ENCODE assay signal across 22 cellular contexts in the genomic region with DNA sequence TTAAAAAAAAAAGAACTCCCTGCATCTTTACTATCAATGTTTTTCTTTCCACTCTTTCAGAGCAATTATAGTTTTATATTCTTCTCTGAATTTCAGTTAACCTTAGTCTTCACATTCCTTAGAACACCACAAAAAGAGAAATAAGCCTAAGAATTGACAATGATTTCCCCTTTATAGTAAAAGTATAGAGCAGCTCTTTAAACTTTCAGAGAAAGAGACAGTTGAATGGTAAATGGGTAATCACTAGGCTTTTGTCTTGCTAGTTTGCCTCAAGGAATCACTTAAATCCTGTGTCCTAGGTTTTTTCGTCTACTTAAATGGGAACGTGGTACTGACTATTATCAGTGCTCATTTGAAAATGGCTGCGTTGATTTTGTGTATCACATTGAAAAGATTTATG. TPM values are rescaled to one million over a fixed set of nuclear protein-coding genes. Genes with fewer than 3 reads are reported as not detected.
DNase-seq lines count a peak whose midpoint lies in the region; ATAC-seq, FAIRE-seq and TF ChIP-seq lines count a peak whose summit lies in the region.
"Had no signal": no experiment of that assay in that cellular context is flagged by ENCODE, and none has a peak within 500 bp of the region (broad histone marks: within the 10 kb centered on the region; RNA-seq: fewer than 3 reads in every experiment).

No MANE protein-coding gene starts in this region.

- no peak overlapping the region for H3K4me2 ChIP-seq in astrocyte (ENCODE audit: low read length)

- peaks cover 2% of the 10 kb centered on the region for H3K36me3 Mint-ChIP-seq in astrocyte (ENCODE audit: low read depth, unreplicated experiment)
- H3K36me3 Mint-ChIP-seq in activated CD4-positive, alpha-beta memory T cell treated with anti-CD3 and anti-CD28 coated beads, Interleukin-2, amount 10 ng/mL, durations not matched to agents 7 days and 5 days (ENCODE audit: low read depth) = peaks cover 18% of the 10 kb centered on the region

- H3K27me3 ChIP-seq in HUES6 (ENCODE audit: control insufficient read depth, insufficient read depth, low read length) (no peaks in the 10 kb centered on the region), astrocyte (ENCODE audit: insufficient read depth, low read length) (no peaks in the 10 kb centered on the region), iPS-18a (ENCODE audit: control insufficient read depth, insufficient read depth, low read length) (no peaks in the 10 kb centered on the region), skeletal muscle tissue (ENCODE audit: control insufficient read depth in 3 of 3, insufficient read depth in 3 of 3, low read length in 3 of 3) (no peaks in the 10 kb centered on the region), thyroid gland (no peaks in the 10 kb centered on the region), lower lobe of right lung (ENCODE audit: low read depth) (no peaks in the 10 kb centered on the region)
- H3K27me3 ChIP-seq: brain microvascular endothelial cell had no signal

- no peaks in the 10 kb centered on the region for H3K79me2 ChIP-seq in astrocyte (ENCODE audit: insufficient read depth, low read length)

- H3K4me3 Mint-ChIP-seq in astrocyte (ENCODE audit: unreplicated experiment) = peak overlapping the region; percentile 62
- H3K4me3 Mint-ChIP-seq in activated CD4-positive, alpha-beta memory T cell treated with anti-CD3 and anti-CD28 coated beads, Interleukin-2, amount 10 ng/mL, durations not matched to agents 7 days and 5 days = no peak overlapping the region
- H3K4me3 Mint-ChIP-seq: CD8-positive, alpha-beta memory T cell; memory B cell; natural killer cell treated with Interleukin-12 subunit alpha and Interleukin-12 subunit beta and Interleukin-15 and Interleukin-18, amount 100 ng/mL, for 72 hours had no signal

- no peaks in the 10 kb centered on the region for H3K27me3 Mint-ChIP-seq in astrocyte (ENCODE audit: low read depth, unreplicated experiment)
- H3K27me3 Mint-ChIP-seq in activated CD4-positive, alpha-beta memory T cell treated with anti-CD3 and anti-CD28 coated beads, Interleukin-2, amount 10 ng/mL, durations not matched to agents 7 days and 5 days = no peaks in the 10 kb centered on the region
- H3K27me3 Mint-ChIP-seq: CD8-positive, alpha-beta memory T cell; memory B cell; natural killer cell treated with Interleukin-12 subunit alpha and Interleukin-12 subunit beta and Interleukin-15 and Interleukin-18, amount 100 ng/mL, for 72 hours had no signal

- H2AFZ ChIP-seq in astrocyte (ENCODE audit: low read depth, low read length) = no peak overlapping the region

- peak overlapping the region; percentile 96 for H3K27ac Mint-ChIP-seq in astrocyte (ENCODE audit: unreplicated experiment)
- H3K27ac Mint-ChIP-seq in activated CD4-positive, alpha-beta memory T cell treated with anti-CD3 and anti-CD28 coated beads, Interleukin-2, amount 10 ng/mL, durations not matched to agents 7 days and 5 days = no peak overlapping the region
- H3K27ac Mint-ChIP-seq: activated naive CD4-positive, alpha-beta T cell treated with anti-CD3 and anti-CD28 coated beads, Interleukin-2, amount 50 U/mL, for 72 hours; memory B cell; natural killer cell treated with Interleukin-12 subunit alpha and Interleukin-12 subunit beta and Interleukin-15 and Interleukin-18, amount 100 ng/mL, for 72 hours had no signal

- H3K4me3 ChIP-seq in HUES6 (ENCODE audit: low read depth, low read length) (peak overlapping the region; percentile 17), astrocyte (ENCODE audit: insufficient read depth, low read depth, low read length) (no peak overlapping the region), iPS-18a (ENCODE audit: low read length) (peak overlapping the region; percentile 28), skeletal muscle tissue (ENCODE audit: low read length in 3 of 3) (no peak overlapping the region), thyroid gland (replicated peaks in 1 of 3) (no peak overlapping the region), lower lobe of right lung (no peak overlapping the region)

- H3K27ac ChIP-seq in HUES6 (ENCODE audit: low read depth, low read length) (peak overlapping the region; percentile 85), astrocyte (ENCODE audit: low read depth, low read length) (no peak overlapping the region), iPS-18a (ENCODE audit: low read length) (peak overlapping the region; percentile 75), skeletal muscle tissue (ENCODE audit: low read depth, low read length) (peak overlapping the region; percentile 8), thyroid gland (no peak overlapping the region), lower lobe of right lung (no peak overlapping the region)
- H3K27ac ChIP-seq: brain microvascular endothelial cell had no signal

- H3K36me3 ChIP-seq in HUES6 (ENCODE audit: control insufficient read depth, insufficient read depth, low read length) (0 out of 2 replicates have a peak, but pooled peaks cover 3% of the 10 kb centered on the region), astrocyte (ENCODE audit: insufficient read depth, low read length) (no peaks in the 10 kb centered on the region), iPS-18a (ENCODE audit: control insufficient read depth, low read depth, low read length) (no peaks in the 10 kb centered on the region), skeletal muscle tissue (ENCODE audit: control insufficient read depth in 3 of 3, insufficient read depth in 3 of 3, low read length in 3 of 3) (no peaks in the 10 kb centered on the region), thyroid gland (no peaks in the 10 kb centered on the region), lower lobe of right lung (no peaks in the 10 kb centered on the region)
- H3K36me3 ChIP-seq: brain microvascular endothelial cell had no signal

- WGBS in thyroid gland, 2 donors = 73% methylated on average over 3 of the region's 3 CpGs

- TF ChIP-seq CTCF in astrocyte (IDR thresholded peaks at IDR 0.05; ENCODE audit: insufficient read depth, low read depth, low read length) (no peak), thyroid gland (IDR thresholded peaks at IDR 0.05) (no peak), lower lobe of right lung (IDR thresholded peaks at IDR 0.05) (no peak)

- DNase-seq in astrocyte (ENCODE audit: low read depth) (no peak), DMS114 treated with DMSO at 0.1 percent for 48 hours (lab: John Stamatoyannopoulos, UW; ENCODE audit: unreplicated experiment) (no peak), thyroid gland (no peak), lower lobe of right lung (no peak)
- DNase-seq in activated CD4-positive, alpha-beta memory T cell treated with anti-CD3 and anti-CD28 coated beads, Interleukin-2, amount 10 ng/mL, durations not matched to agents 7 days and 5 days = no peak
- DNase-seq: brain microvascular endothelial cell; CD8-positive, alpha-beta memory T cell; DMS79 treated with DMSO at 0.1 percent for 48 hours; glutamatergic neuron; Kasumi-1; NCI-H1092 treated with DMSO at 0.1 percent for 48 hours; NCI-H2081; NK-92 treated with Interleukin-12 subunit alpha and Interleukin-12 subunit beta, amount 100 ng/mL, for 24 hours; stimulated activated CD4-positive, alpha-beta T cell treated with anti-CD3 and anti-CD28 coated beads, Interleukin-12 subunit alpha, Interleukin-12 subunit beta, amount 100 ng/mL, for 4 hours had no signal

- POLR2A ChIA-PET in activated CD4-positive, alpha-beta memory T cell treated with anti-CD3 and anti-CD28 coated beads, Interleukin-2, amount 10 ng/mL, durations not matched to agents 7 days and 5 days (lab: Charles Lee) = no interaction called here

- peaks cover 4% of the 10 kb centered on the region; the same call in 1 of the 2 replicates for H3K9me3 ChIP-seq in HUES6 (ENCODE audit: control insufficient read depth, insufficient read depth, low read depth, low read length)
- H3K9me3 ChIP-seq in astrocyte (ENCODE audit: insufficient read depth, low read depth, low read length) = no peaks in the 10 kb centered on the region
- no peaks in the 10 kb centered on the region for H3K9me3 ChIP-seq in iPS-18a (ENCODE audit: control insufficient read depth, low read depth, low read length)
- no peaks in the 10 kb centered on the region for H3K9me3 ChIP-seq in skeletal muscle tissue (ENCODE audit: control insufficient read depth in 3 of 3, low read length in 3 of 3)
- no peaks in the 10 kb centered on the region for H3K9me3 ChIP-seq in thyroid gland
- peaks cover 9% of the 10 kb centered on the region for H3K9me3 ChIP-seq in lower lobe of right lung

- H3K4me1 ChIP-seq in HUES6 (ENCODE audit: control insufficient read depth, insufficient read depth, low read length) (peaks cover 64% of the 10 kb centered on the region), astrocyte (ENCODE audit: insufficient read depth, low read length) (peaks cover 8% of the 10 kb centered on the region), iPS-18a (ENCODE audit: control insufficient read depth, low read depth, low read length) (peaks cover 58% of the 10 kb centered on the region), skeletal muscle tissue (ENCODE audit: control insufficient read depth in 3 of 3, insufficient read depth in 3 of 3, low read length in 3 of 3) (peaks cover 0 to 13% (median 9%) of the 10 kb centered on the region in 3 donors), thyroid gland (peaks cover 3 to 4% of the 10 kb centered on the region in 2 donors), lower lobe of right lung (peaks cover 20% of the 10 kb centered on the region)

- ATAC-seq in lower lobe of right lung = no peak
- ATAC-seq: activated naive CD4-positive, alpha-beta T cell treated with anti-CD3 and anti-CD28 coated beads, Interleukin-2, amount 50 U/mL, for 72 hours; esophagus mucosa; natural killer cell treated with Interleukin-12 subunit alpha and Interleukin-12 subunit beta and Interleukin-15 and Interleukin-18, amount 100 ng/mL, for 72 hours had no signal

- H4K20me1 ChIP-seq in astrocyte (ENCODE audit: insufficient read depth, low read length) = no peaks in the 10 kb centered on the region

- H3K4me1 Mint-ChIP-seq in astrocyte (ENCODE audit: low read depth, unreplicated experiment) = peaks cover 45% of the 10 kb centered on the region
- peaks cover 16% of the 10 kb centered on the region for H3K4me1 Mint-ChIP-seq in activated CD4-positive, alpha-beta memory T cell treated with anti-CD3 and anti-CD28 coated beads, Interleukin-2, amount 10 ng/mL, durations not matched to agents 7 days and 5 days

- H3K9me3 Mint-ChIP-seq in astrocyte (ENCODE audit: unreplicated experiment) = peaks cover 3% of the 10 kb centered on the region
- peaks cover 3% of the 10 kb centered on the region for H3K9me3 Mint-ChIP-seq in activated CD4-positive, alpha-beta memory T cell treated with anti-CD3 and anti-CD28 coated beads, Interleukin-2, amount 10 ng/mL, durations not matched to agents 7 days and 5 days
- H3K9me3 Mint-ChIP-seq: activated naive CD4-positive, alpha-beta T cell treated with anti-CD3 and anti-CD28 coated beads, Interleukin-2, amount 50 U/mL, for 72 hours had no signal

- no peak for TF ChIP-seq POLR2A in thyroid gland (IDR thresholded peaks at IDR 0.05)

- intact Hi-C loops in thyroid gland (cut with DNase I) (no loop called here), lower lobe of right lung (cut with DNase I) (no loop called here)

- H3K9ac ChIP-seq in HUES6 (ENCODE audit: low read length) (peak overlapping the region; percentile 35), astrocyte (ENCODE audit: low read length) (no peak overlapping the region), iPS-18a (ENCODE audit: low read length) (peak overlapping the region; percentile 67), skeletal muscle tissue (ENCODE audit: low read depth in 1 of 3, low read length in 3 of 3) (no peak overlapping the region)

- CTCF ChIA-PET in activated CD4-positive, alpha-beta memory T cell treated with anti-CD3 and anti-CD28 coated beads, Interleukin-2, amount 10 ng/mL, durations not matched to agents 7 days and 5 days (lab: Charles Lee) = interaction anchor here (2.5 kb wide), 1 partner anchor 69 kb away, joined by 12 read pairs; no protein-coding TSS in a partner anchor

- no peak for FAIRE-seq in astrocyte (lab: Jason Lieb, UNC)
- FAIRE-seq: RCC 7860 had no signal

RNA-seq across cellular contexts. Expression of a gene that starts 31.8 kb away (rescaled TPM):
- total RNA-seq in astrocyte (4.7 and 5.3 TPM in 2 replicates), skeletal muscle tissue (4.2 TPM), thyroid gland (1 to 10 TPM; 6.3 to 8.3 (median 7.4) TPM), lower lobe of right lung (5.8 TPM)
- total RNA-seq in activated CD4-positive, alpha-beta memory T cell treated with anti-CD3 and anti-CD28 coated beads, Interleukin-2, amount 10 ng/mL, durations not matched to agents 7 days and 5 days = 1 to 10 TPM; 6.2 TPM

RNA-seq across cellular contexts. Expression of a gene that starts 32.8 kb away (rescaled TPM):
- 13.4 and 14.2 TPM in 2 replicates for total RNA-seq in astrocyte
- 4.2 TPM for total RNA-seq in skeletal muscle tissue
- total RNA-seq in thyroid gland = 10 to 100 TPM; 19.3 to 27.8 (median 24.1) TPM
- 16.8 TPM for total RNA-seq in lower lobe of right lung
- total RNA-seq in activated CD4-positive, alpha-beta memory T cell treated with anti-CD3 and anti-CD28 coated beads, Interleukin-2, amount 10 ng/mL, durations not matched to agents 7 days and 5 days = 1 to 10 TPM; 7.1 to 8.2 TPM

Comparison
In these comparisons a context has a peak if more than half of its experiments do, and no peak if none do; other contexts are left out.
1. H3K27ac ChIP-seq: peak in HUES6 (single experiment), iPS-18a (single experiment) and skeletal muscle tissue (single experiment); none in astrocyte (single experiment), thyroid gland (0 of 3) and lower lobe of right lung (single experiment).
2. H3K4me3 ChIP-seq: peak in HUES6 (single experiment) and iPS-18a (single experiment); none in astrocyte (single experiment), skeletal muscle tissue (0 of 3), thyroid gland (0 of 3) and lower lobe of right lung (single experiment).
3. H3K9ac ChIP-seq: peak in HUES6 (single experiment) and iPS-18a (single experiment); none in astrocyte (single experiment) and skeletal muscle tissue (0 of 3).